Comparison of ENCODE assay signal across 23 cellular contexts in genomic region chr15:46413799-46414198, GRCh38.
DNase-seq lines count a peak whose midpoint lies in the region; ATAC-seq, FAIRE-seq and TF ChIP-seq lines count a peak whose summit lies in the region.
"Had no signal": no experiment of that assay in that cellular context is flagged by ENCODE, and none has a peak within 500 bp of the region (broad histone marks: within the 10 kb centered on the region; RNA-seq: fewer than 3 reads in every experiment).

No MANE protein-coding gene starts in this region.

- in situ Hi-C loops in IMR-90 (cut with MboI; ENCODE audit: low sequenced_read_pairs), result no loop called here

- H3K36me3 ChIP-seq in IMR-90 (ENCODE audit: control insufficient read depth, insufficient read depth, low read length) (no peaks in the 10 kb centered on the region), mesendoderm (ENCODE audit: control insufficient read depth, insufficient read depth, low read length) (no peaks in the 10 kb centered on the region), heart right ventricle (no peaks in the 10 kb centered on the region)
- H3K36me3 ChIP-seq: cardiac muscle cell, left lung, SJCRH30, thoracic aorta, WERI-Rb-1 had no signal

- no peak for TF ChIP-seq POLR2A in IMR-90 (IDR thresholded peaks at IDR 0.05; ENCODE audit: low read depth, low read length)

- H3K79me1 ChIP-seq in IMR-90 (ENCODE audit: low read depth in 1 of 2, low read length in 2 of 2) (no peaks in the 10 kb centered on the region), mesendoderm (ENCODE audit: low read length) (no peaks in the 10 kb centered on the region)

- H3K9ac ChIP-seq in IMR-90 (ENCODE audit: low read depth, low read length), result no peak overlapping the region
- no peak overlapping the region for H3K9ac ChIP-seq in mesendoderm (ENCODE audit: low read length)

- H3K56ac ChIP-seq in IMR-90 (ENCODE audit: extremely low read depth, insufficient read depth, low read length), result no peak overlapping the region
- H3K56ac ChIP-seq in mesendoderm (ENCODE audit: low read length), result no peak overlapping the region

- H3K9me1 ChIP-seq in IMR-90 (ENCODE audit: insufficient read depth, low read length), result no peaks in the 10 kb centered on the region

- no peak overlapping the region for H3K4ac ChIP-seq in IMR-90 (ENCODE audit: low read depth, low read length)
- H3K4ac ChIP-seq in mesendoderm (ENCODE audit: low read depth, low read length), result no peak overlapping the region

- BruUV-seq in IMR-90 (replicated peaks; lab: Mats Ljungman, UMichigan), result no TSS peak

- H3K23ac ChIP-seq in IMR-90 (ENCODE audit: low read depth, low read length) (no peak overlapping the region), mesendoderm (ENCODE audit: low read length) (no peak overlapping the region)

- H4K5ac ChIP-seq in IMR-90 (ENCODE audit: low read depth, low read length), result no peak overlapping the region
- no peak overlapping the region for H4K5ac ChIP-seq in mesendoderm (ENCODE audit: low read length)

- H3K4me1 ChIP-seq in IMR-90 (ENCODE audit: control insufficient read depth, insufficient read depth, low read length), result no peaks in the 10 kb centered on the region
- H3K4me1 ChIP-seq in mesendoderm (ENCODE audit: control insufficient read depth, low read depth, low read length), result no peaks in the 10 kb centered on the region
- peaks cover 0 to 14% (median 0%) of the 10 kb centered on the region in 9 donors for H3K4me1 ChIP-seq in heart right ventricle
- H3K4me1 ChIP-seq: left lung, SJCRH30 had no signal

- no peaks in the 10 kb centered on the region for H3K79me2 ChIP-seq in mesendoderm (ENCODE audit: control insufficient read depth, insufficient read depth, low read length)

- H3K18ac ChIP-seq in IMR-90 (ENCODE audit: low read depth, low read length), result no peak overlapping the region
- no peak overlapping the region for H3K18ac ChIP-seq in mesendoderm (ENCODE audit: low read length)

- CTCF ChIA-PET in IMR-90 (lab: Yijun Ruan, JAX), result no interaction called here

- POLR2A ChIA-PET in IMR-90 (lab: Charles Lee; ENCODE audit: unreplicated experiment), result no interaction called here

- intact Hi-C loops in IMR-90 (cut with micrococcal nuclease), result no loop called here
- intact Hi-C loops in heart right ventricle (cut with DNase I), result loop anchor here in 1 of 10 donors (5.0 kb wide), 1 partner anchor 49 kb away; no protein-coding TSS in a partner anchor

- no peak overlapping the region for H2AK9ac ChIP-seq in IMR-90 (replicated peaks; ENCODE audit: low read depth, low read length, poor library complexity)

- H4K91ac ChIP-seq in IMR-90 (ENCODE audit: insufficient read depth, low read depth, low read length), result no peak overlapping the region

- no peak for TF ChIP-seq CTCF in D721Med (IDR thresholded peaks at IDR 0.05; ENCODE audit: insufficient read depth, missing control alignments)
- no peak for TF ChIP-seq CTCF in IMR-90 (conservative IDR thresholded peaks at IDR 0.05; ENCODE audit: low read depth, low read length)
- no peak for TF ChIP-seq CTCF in heart right ventricle (IDR thresholded peaks at IDR 0.05)

- H2AK5ac ChIP-seq in IMR-90 (ENCODE audit: low read depth, low read length) (no peak overlapping the region), mesendoderm (ENCODE audit: low read length) (no peak overlapping the region)

- H2BK120ac ChIP-seq in IMR-90 (ENCODE audit: low read depth, low read length) (no peak overlapping the region), mesendoderm (ENCODE audit: low read depth, low read length) (no peak overlapping the region)

- no peak overlapping the region for H4K8ac ChIP-seq in IMR-90 (ENCODE audit: low read depth in 2 of 2, low read length in 2 of 2)
- H4K8ac ChIP-seq in mesendoderm (ENCODE audit: low read depth, low read length), result no peak overlapping the region

- no peaks in the 10 kb centered on the region for H3K27me3 ChIP-seq in IMR-90 (ENCODE audit: control insufficient read depth, insufficient read depth, low read length)
- no peaks in the 10 kb centered on the region for H3K27me3 ChIP-seq in mesendoderm (ENCODE audit: insufficient read depth, low read length, poor library complexity)
- H3K27me3 ChIP-seq in heart right ventricle, result no peaks in the 10 kb centered on the region
- H3K27me3 ChIP-seq: cardiac muscle cell, left lung, SJCRH30 had no signal

- no peaks in the 10 kb centered on the region for H4K20me1 ChIP-seq in IMR-90 (ENCODE audit: insufficient read depth, low read length)

- H3K27ac ChIP-seq in IMR-90 (ENCODE audit: insufficient read depth, low read length), result no peak overlapping the region
- H3K27ac ChIP-seq in epithelial cell of prostate, result peak overlapping the region; percentile 57
- no peak overlapping the region for H3K27ac ChIP-seq in mesendoderm (ENCODE audit: low read depth, low read length)
- no peak overlapping the region for H3K27ac ChIP-seq in heart right ventricle
- H3K27ac ChIP-seq: cardiac muscle cell, left lung, PC-9, SJCRH30, thoracic aorta, WERI-Rb-1 had no signal

- no peak overlapping the region for H3K4me2 ChIP-seq in IMR-90 (ENCODE audit: low read depth, low read length)
- H3K4me2 ChIP-seq in mesendoderm (ENCODE audit: low read length), result no peak overlapping the region
- H3K4me2 ChIP-seq: PC-9 had no signal

- no peak overlapping the region for H2BK5ac ChIP-seq in IMR-90 (ENCODE audit: low read depth, low read length, poor library complexity, severe bottlenecking)
- no peak overlapping the region for H2BK5ac ChIP-seq in mesendoderm (ENCODE audit: low read length)

- H3K4me3 ChIP-seq in IMR-90 (ENCODE audit: insufficient read depth, low read depth, low read length) (no peak overlapping the region), mesendoderm (ENCODE audit: low read length) (no peak overlapping the region), heart right ventricle (no peak overlapping the region)
- H3K4me3 ChIP-seq: cardiac muscle cell, left lung, PC-9, SJCRH30, thoracic aorta had no signal

- WGBS in IMR-90 (ENCODE audit: extremely low coverage in 2 of 2, insufficient read length in 1 of 2), 2 experiments, result no CpG with 5 or more reads among the region's 1 CpG
- no CpG with 5 or more reads among the region's 1 CpG for WGBS in mesendoderm (ENCODE audit: extremely low coverage, insufficient coverage, low lambda C conversion rate)
- WGBS in heart right ventricle, 2 donors, result 97 to 98% methylated on average over 1 of the region's 1 CpG

- TF ChIP-seq RAD21 in IMR-90 (IDR thresholded peaks at IDR 0.05; ENCODE audit: low read length), result no peak

- H2BK15ac ChIP-seq in IMR-90 (ENCODE audit: low read depth, low read length), result no peak overlapping the region
- H2BK15ac ChIP-seq in mesendoderm (replicated peaks; ENCODE audit: low read depth), result no peak overlapping the region

- DNase-seq in D721Med (ENCODE audit: insufficient read length, low spot score), result no peak
- peak; percentile 19 for DNase-seq in IMR-90
- no peak for DNase-seq in epithelial cell of prostate (ENCODE audit: low read depth, low spot score)
- DNase-seq in mesendoderm, result peak; percentile 49
- no peak for DNase-seq in islet precursor cell
- no peak for DNase-seq in NCI-H82 (lab: John Stamatoyannopoulos, UW)
- DNase-seq in ureter (ENCODE audit: low spot score), result no peak
- DNase-seq in heart right ventricle, result no peak
- DNase-seq: activated gamma-delta T cell treated with Interleukin-2 at 50 U/mL for 16 hours; COR-L47; Karpas-422; left lung; NCI-H1930; NCI-H345; PC-9; SJCRH30; small intestine; stimulated activated naive CD4-positive, alpha-beta T cell; T-helper 17 cell; WERI-Rb-1 had no signal

- H3K14ac ChIP-seq in IMR-90 (replicated peaks; ENCODE audit: low read depth, low read length), result no peak overlapping the region

- no peak overlapping the region for H2BK20ac ChIP-seq in IMR-90 (ENCODE audit: low read depth, low read length)

- no peak overlapping the region for H2AFZ ChIP-seq in IMR-90 (replicated peaks; ENCODE audit: low read length, poor library complexity)
- H2AFZ ChIP-seq: PC-9 had no signal

- dilution Hi-C loops in IMR-90 (cut with HindIII; ENCODE audit: low sequenced_read_pairs, unreplicated experiment), result no loop called here

- H3K9me3 ChIP-seq in IMR-90 (ENCODE audit: control insufficient read depth, insufficient read depth, low read length) (peaks cover 5% of the 10 kb centered on the region; the same call in 1 of the 2 replicates), heart right ventricle (no peaks in the 10 kb centered on the region)
- H3K9me3 ChIP-seq: left lung, SJCRH30, thoracic aorta had no signal

- ATAC-seq in IMR-90 (ENCODE audit: low read depth) (no peak), heart right ventricle (no peak)
- ATAC-seq: left lung, T-helper 17 cell had no signal

- peak; percentile 6 for FAIRE-seq in D721Med (lab: Jason Lieb, UNC)
- FAIRE-seq: endometrium, small intestine had no signal

TF ChIP-seq in IMR-90, 13 proteins besides CTCF, POLR2A, EP300 and RAD21:
- no peak for TF ChIP-seq ELK1 (IDR thresholded peaks at IDR 0.05; ENCODE audit: borderline replicate concordance, low read depth, low read length)
- TF ChIP-seq MXI1 (IDR thresholded peaks at IDR 0.05; ENCODE audit: borderline replicate concordance, low read depth, low read length), result no peak
- TF ChIP-seq MAZ (IDR thresholded peaks at IDR 0.05; ENCODE audit: borderline replicate concordance, low read depth, low read length), result no peak
- no peak for TF ChIP-seq CEBPB (IDR thresholded peaks at IDR 0.05; ENCODE audit: low read depth, low read length)
- TF ChIP-seq NFE2L2 (IDR thresholded peaks at IDR 0.05; ENCODE audit: low read depth, low read length), result no peak
- no peak for TF ChIP-seq RFX5 (IDR thresholded peaks at IDR 0.05; ENCODE audit: low read depth, low read length)
- TF ChIP-seq RCOR1 (IDR thresholded peaks at IDR 0.05; ENCODE audit: insufficient replicate concordance, low read length), result no peak
- TF ChIP-seq USF2 (IDR thresholded peaks at IDR 0.05; ENCODE audit: low read depth, low read length), result no peak
- no peak for TF ChIP-seq BHLHE40 (IDR thresholded peaks at IDR 0.05; ENCODE audit: low read depth, low read length)
- no peak for TF ChIP-seq CHD1 (IDR thresholded peaks at IDR 0.05; ENCODE audit: low read depth, low read length)

Comparison
In these comparisons a context has a peak if more than half of its experiments do, and no peak if none do; other contexts are left out.
1. DNase-seq: peak in IMR-90 (single experiment) and mesendoderm (single experiment); none in D721Med (single experiment), epithelial cell of prostate (single experiment), islet precursor cell (single experiment), NCI-H82 (single experiment), ureter (single experiment) and heart right ventricle (0 of 2).